ENCODE assay signal across 20 cellular contexts in the genomic region with DNA sequence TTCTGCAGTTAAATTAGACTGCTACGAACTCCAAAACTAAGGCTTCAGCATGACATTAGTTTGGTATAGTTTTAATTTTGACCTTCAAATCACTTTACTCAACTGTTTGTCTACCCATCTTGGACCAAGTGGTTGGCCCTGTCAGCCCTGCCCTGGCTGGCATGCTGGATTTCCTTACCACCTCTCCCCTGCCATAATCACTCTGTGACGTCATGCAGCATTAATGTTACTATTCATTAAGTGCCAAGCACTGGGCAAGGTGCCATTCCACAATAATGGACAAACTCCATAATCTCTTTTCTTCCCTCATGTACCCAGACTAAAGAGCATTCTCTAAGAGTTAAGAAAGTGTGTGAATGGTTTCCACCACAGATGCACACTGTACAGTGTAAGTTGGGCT.
"Had no signal": no experiment of that assay in that cellular context is flagged by ENCODE, and none has a peak within 500 bp of the region (broad histone marks: within the 10 kb centered on the region; RNA-seq: fewer than 3 reads in every experiment).

No MANE protein-coding gene starts in this region.

- H3K4me1 ChIP-seq: breast epithelium, gastrocnemius medialis, right atrium auricular region had no signal

- H3K27me3 ChIP-seq: breast epithelium, gastrocnemius medialis, right atrium auricular region, tibial nerve had no signal

- ATAC-seq: activated CD8-positive, alpha-beta T cell treated with anti-CD3 and anti-CD28 coated beads, Interleukin-2, amount 10 ng/mL, durations not matched to agents 7 days and 5 days; gastrocnemius medialis; left lobe of liver had no signal

- H3K36me3 ChIP-seq: breast epithelium, gastrocnemius medialis, right atrium auricular region, tibial nerve had no signal

- H3K4me3 ChIP-seq: breast epithelium, gastrocnemius medialis, lung, right atrium auricular region, tibial nerve had no signal

- H3K9me3 ChIP-seq: breast epithelium, gastrocnemius medialis, right atrium auricular region, tibial nerve had no signal

- DNase-seq: activated CD4-positive, alpha-beta T cell treated with anti-CD3 and anti-CD28 coated beads, Interleukin-2, amount 10 ng/mL, durations not matched to agents 7 days and 5 days; activated CD8-positive, alpha-beta T cell treated with anti-CD3 and anti-CD28 coated beads, Interleukin-2, amount 10 ng/mL, durations not matched to agents 7 days and 5 days; activated naive CD4-positive, alpha-beta T cell treated with Interleukin-2 at 50 U/mL for 16 hours; activated naive CD8-positive, alpha-beta T cell treated with anti-CD3 and anti-CD28 coated beads, Interleukin-2, amount 10 ng/mL, durations not matched to agents 7 days and 5 days; activated T-cell treated with anti-CD3 and anti-CD28 coated beads, Interleukin-2, amount 50 U/mL, for 24 hours; cortex of kidney; gastrocnemius medialis; kidney; occipital lobe; posterior cingulate gyrus; stimulated activated CD4-positive, alpha-beta T cell treated with anti-CD3 and anti-CD28 coated beads, Interleukin-2, amount 100 ng/mL, for 24 hours; stimulated activated naive CD4-positive, alpha-beta T cell treated with Interleukin-2 at 50 U/mL for 16 hours; T1000 had no signal

- H3K27ac ChIP-seq: breast epithelium, gastrocnemius medialis, right atrium auricular region, tibial nerve had no signal

- FAIRE-seq: endometrium, kidney, urothelium cell line had no signal
